27 cellular contexts compared by ENCODE assay signal in genomic region chr3:37718647-37719046, GRCh38.
"Had no signal": no experiment of that assay in that cellular context is flagged by ENCODE, and none has a peak within 500 bp of the region (broad histone marks: within the 10 kb centered on the region; RNA-seq: fewer than 3 reads in every experiment).

No MANE protein-coding gene starts in this region.

- H3K27me3 ChIP-seq: MG63 had no signal

- H3K9ac ChIP-seq: SK-N-SH had no signal

- H3K27ac ChIP-seq: RWPE1 had no signal

- H3K4me1 Mint-ChIP-seq: T-cell had no signal

- H3K9me3 ChIP-seq: MG63, SK-N-SH had no signal

- H3K4me3 ChIP-seq: MG63 had no signal

- DNase-seq: IMR-90, Karpas-422, KG1, MG63, NCI-H1092, NCI-H1105 treated with DMSO at 0.1 percent for 48 hours, NCI-H1417 treated with DMSO at 0.1 percent for 48 hours, NCI-H146, NCI-H1694 treated with DMSO at 0.1 percent for 48 hours, NCI-H1930, NCI-H2081, NCI-H2107, NCI-H2171, NCI-H226, NCI-H446, NCI-H510A, NCI-H524 treated with DMSO at 0.1 percent for 48 hours, NCI-H69, NCI-H774, PC-3, SHP77, SK-N-SH, SW 1271, T-cell had no signal

- H3K36me3 ChIP-seq: MG63 had no signal

- H3K27ac Mint-ChIP-seq: T-cell had no signal

- H3K4me3 Mint-ChIP-seq: T-cell had no signal

- H3K27me3 Mint-ChIP-seq: T-cell had no signal

- ATAC-seq: HepG2, Panc1, PC-3, T-cell had no signal

- H3K4me2 ChIP-seq: SK-N-SH had no signal
